In the genomic region with DNA sequence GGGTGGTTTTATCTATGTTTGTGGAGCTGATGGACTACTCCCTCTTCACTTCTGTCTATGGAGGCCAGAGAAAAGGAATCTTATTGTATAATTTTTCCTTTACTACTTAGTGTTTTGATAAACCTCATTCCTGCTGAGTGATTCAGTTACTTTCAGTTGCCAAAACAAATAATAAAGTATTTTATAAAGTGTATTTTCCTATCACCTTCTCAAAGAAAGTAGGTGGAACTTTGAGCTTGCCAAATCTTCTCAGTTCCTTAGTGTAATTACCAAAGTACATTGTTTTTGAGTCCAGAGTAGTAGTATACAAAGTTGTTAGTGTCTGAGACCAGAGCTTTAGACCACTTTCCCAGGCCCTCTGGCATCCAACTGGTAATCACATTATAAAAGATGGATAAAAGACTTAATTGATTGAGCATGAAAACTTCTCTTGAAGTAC, we compare ENCODE assay signal across 2 cellular contexts.
TF ChIP-seq lines count a peak whose summit lies in the region.

No MANE protein-coding gene starts in this region.

TF ChIP-seq in A549, 52 proteins besides CTCF, POLR2A, EP300 and RAD21 (continued from another document):
- no peak for TF ChIP-seq E2F6 (IDR thresholded peaks at IDR 0.05; ENCODE audit: borderline replicate concordance, low read depth)
- TF ChIP-seq HES2 (IDR thresholded peaks at IDR 0.05): no peak
- TF ChIP-seq, protein P1, sequence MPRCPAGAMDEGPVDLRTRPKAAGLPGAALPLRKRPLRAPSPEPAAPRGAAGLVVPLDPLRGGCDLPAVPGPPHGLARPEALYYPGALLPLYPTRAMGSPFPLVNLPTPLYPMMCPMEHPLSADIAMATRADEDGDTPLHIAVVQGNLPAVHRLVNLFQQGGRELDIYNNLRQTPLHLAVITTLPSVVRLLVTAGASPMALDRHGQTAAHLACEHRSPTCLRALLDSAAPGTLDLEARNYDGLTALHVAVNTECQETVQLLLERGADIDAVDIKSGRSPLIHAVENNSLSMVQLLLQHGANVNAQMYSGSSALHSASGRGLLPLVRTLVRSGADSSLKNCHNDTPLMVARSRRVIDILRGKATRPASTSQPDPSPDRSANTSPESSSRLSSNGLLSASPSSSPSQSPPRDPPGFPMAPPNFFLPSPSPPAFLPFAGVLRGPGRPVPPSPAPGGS (IDR thresholded peaks at IDR 0.05): no peak
- TF ChIP-seq MAX (IDR thresholded peaks at IDR 0.05): no peak
- no peak for TF ChIP-seq RCOR1 (IDR thresholded peaks at IDR 0.05; ENCODE audit: low read depth, low read length)
- TF ChIP-seq HOXB5 (CRISPR knock-in tag; IDR thresholded peaks at IDR 0.05): no peak
- TF ChIP-seq JUN (IDR thresholded peaks at IDR 0.05): no peak

TF ChIP-seq in Ishikawa, 13 proteins besides CTCF, POLR2A, EP300 and RAD21 (continued from another document):
- TF ChIP-seq REST (IDR thresholded peaks at IDR 0.05; ENCODE audit: low read depth) (no peak), NFIC (IDR thresholded peaks at IDR 0.05) (peak; percentile 48; the same call in 1 of the 2 replicates), ZBTB7A (IDR thresholded peaks at IDR 0.05; ENCODE audit: low read depth) (no peak), EGR1 (IDR thresholded peaks at IDR 0.05) (no peak)
